11 cellular contexts compared by ENCODE assay signal in the genomic region with DNA sequence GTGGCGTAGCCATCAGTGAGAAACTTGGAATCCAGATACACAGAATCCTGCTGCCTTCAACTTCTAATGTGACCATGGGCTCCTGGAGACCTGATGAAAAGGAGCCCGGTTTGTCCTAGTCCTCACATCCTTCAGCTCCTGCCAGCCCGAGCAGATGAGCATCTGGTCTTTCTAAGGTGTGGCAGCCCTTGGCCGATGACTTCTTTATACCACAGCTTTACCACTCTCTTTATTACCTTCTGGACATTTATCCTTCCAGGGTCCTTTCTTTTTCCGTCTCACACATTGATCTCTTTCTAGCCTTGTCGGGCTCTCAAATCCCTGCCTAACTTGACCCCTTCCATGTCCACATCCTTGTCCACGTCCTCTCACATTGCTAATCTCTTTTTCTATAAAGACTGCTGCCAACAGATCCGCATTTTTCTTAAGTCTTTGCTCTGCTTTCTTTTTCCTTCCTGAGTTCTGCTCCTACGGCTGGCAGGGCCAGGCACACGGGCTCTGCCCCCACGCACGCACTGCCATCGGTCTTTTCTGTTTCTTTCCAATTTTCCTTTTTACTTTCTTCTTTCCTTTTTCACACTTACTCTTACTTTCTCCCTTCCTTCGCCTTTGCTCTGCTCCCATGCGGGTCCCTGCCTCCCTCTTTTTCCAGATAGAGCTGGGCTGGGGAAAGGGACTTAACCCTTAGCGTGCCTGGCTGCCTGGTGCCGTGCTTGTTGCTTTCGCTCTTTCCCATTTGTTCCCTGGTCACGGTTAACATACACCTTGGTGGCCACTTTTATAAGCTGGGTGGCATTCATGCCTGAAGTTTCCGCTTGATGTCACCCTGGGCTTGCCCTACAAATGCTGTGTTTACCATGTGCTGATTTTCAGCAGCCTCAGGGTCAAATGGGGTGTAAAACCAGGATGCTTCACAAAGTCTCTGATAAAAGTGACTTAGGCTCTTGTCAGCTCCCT. TPM values are rescaled to one million over a fixed set of nuclear protein-coding genes. Genes with fewer than 3 reads are reported as not detected.
DNase-seq lines count a peak whose midpoint lies in the region; ATAC-seq and TF ChIP-seq lines count a peak whose summit lies in the region.
"Had no signal": no experiment of that assay in that cellular context is flagged by ENCODE, and none has a peak within 500 bp of the region (broad histone marks: within the 10 kb centered on the region; RNA-seq: fewer than 3 reads in every experiment).

No MANE protein-coding gene starts in this region.

- CTCF ChIA-PET in HEK293 (lab: Yijun Ruan, JAX): interaction anchor here (0.6 to 1.9 kb wide), 5 partner anchors 9 to 103 kb away, joined by 3 to 7 read pairs (median 4); a partner anchor contains a TSS

- TF ChIP-seq CTCF in HEK293 (tag by site-specific recombination; IDR thresholded peaks at IDR 0.05): 0 out of 2 replicates have a peak, but pooled peaks have one; percentile 11
- no peak for TF ChIP-seq CTCF in breast epithelium (IDR thresholded peaks at IDR 0.05)

- H3K27ac ChIP-seq in HEK293 (ENCODE audit: extremely low read depth, low read depth, low read length) (no peak overlapping the region), breast epithelium (no peak overlapping the region), skeletal muscle tissue (ENCODE audit: low read depth, low read length) (no peak overlapping the region)
- H3K27ac ChIP-seq: neutrophil had no signal

- DNase-seq in breast epithelium (ENCODE audit: low spot score in 2 of 2) (no peak), left lobe of liver (ENCODE audit: low spot score) (no peak), EL (no peak), HK-2 (ENCODE audit: unreplicated experiment) (no peak)
- no peak for DNase-seq in activated effector memory CD4-positive, alpha-beta T cell treated with anti-CD3 and anti-CD28 coated beads, Interleukin-2, amount 50 U/mL, for 16 hours
- DNase-seq: activated CD8-positive, alpha-beta memory T cell treated with anti-CD3 and anti-CD28 coated beads, Interleukin-2, amount 10 ng/mL, durations not matched to agents 7 days and 5 days; T-helper 2 cell had no signal

- no peak for TF ChIP-seq POLR2A in breast epithelium (IDR thresholded peaks at IDR 0.05)

- intact Hi-C loops in breast epithelium (cut with DNase I; ENCODE audit: low total_unique reads): no loop called here

- H3K4me3 ChIP-seq in HEK293 (ENCODE audit: low read depth, low read length): no peak overlapping the region
- H3K4me3 ChIP-seq in breast epithelium: peak overlapping the region in 2 of 3 donors; percentile 5 to 33
- H3K4me3 ChIP-seq in skeletal muscle tissue (ENCODE audit: low read length in 3 of 3): peak overlapping the region; percentile 22 to 34 (median 30)

- H3K36me3 ChIP-seq in HEK293 (ENCODE audit: control insufficient read depth in 2 of 2, insufficient read depth in 1 of 2, low read length in 2 of 2): no peaks in the 10 kb centered on the region
- H3K36me3 ChIP-seq in breast epithelium: no peaks in the 10 kb centered on the region
- no peaks in the 10 kb centered on the region for H3K36me3 ChIP-seq in skeletal muscle tissue (ENCODE audit: control insufficient read depth in 3 of 3, insufficient read depth in 3 of 3, low read length in 3 of 3)
- H3K36me3 ChIP-seq: neutrophil had no signal

- H3K27me3 ChIP-seq in breast epithelium (no peaks in the 10 kb centered on the region), skeletal muscle tissue (ENCODE audit: control insufficient read depth in 3 of 3, insufficient read depth in 3 of 3, low read length in 3 of 3) (no peaks in the 10 kb centered on the region)

- no peaks in the 10 kb centered on the region for H3K9me3 ChIP-seq in HEK293 (ENCODE audit: control insufficient read depth, insufficient read depth, low read depth, low read length)
- no peaks in the 10 kb centered on the region for H3K9me3 ChIP-seq in breast epithelium
- H3K9me3 ChIP-seq in skeletal muscle tissue (ENCODE audit: control insufficient read depth in 3 of 3, low read length in 3 of 3): no peaks in the 10 kb centered on the region
- H3K9me3 ChIP-seq: neutrophil had no signal

- ATAC-seq in left lobe of liver: peak; percentile 69
- no peak for ATAC-seq in esophagus mucosa
- ATAC-seq: activated CD8-positive, alpha-beta memory T cell treated with anti-CD3 and anti-CD28 coated beads, Interleukin-2, amount 10 ng/mL, durations not matched to agents 7 days and 5 days had no signal

- POLR2A ChIA-PET in HEK293 (lab: Yijun Ruan, JAX): no interaction called here

- H3K4me1 ChIP-seq in HEK293 (ENCODE audit: control insufficient read depth, insufficient read depth, low read length) (no peaks in the 10 kb centered on the region), breast epithelium (no peaks in the 10 kb centered on the region), skeletal muscle tissue (ENCODE audit: control insufficient read depth in 3 of 3, insufficient read depth in 3 of 3, low read length in 3 of 3) (peaks cover 0 to 7% (median 3%) of the 10 kb centered on the region in 3 donors)

- H3K9ac ChIP-seq in skeletal muscle tissue (ENCODE audit: low read depth in 1 of 3, low read length in 3 of 3): peak overlapping the region; percentile 36 to 66 (median 46)

TF ChIP-seq in HEK293, 187 proteins besides CTCF, POLR2A, EP300 and RAD21:
- TF ChIP-seq ZNF560 (tag by site-specific recombination; IDR thresholded peaks at IDR 0.05; ENCODE audit: borderline replicate concordance): no peak
- TF ChIP-seq PRDM1 (tag by site-specific recombination; IDR thresholded peaks at IDR 0.05): peak; percentile 97
- TF ChIP-seq ZNF677 (tag by site-specific recombination; IDR thresholded peaks at IDR 0.05): peak; percentile 88
- no peak for TF ChIP-seq ZNF223 (tag by site-specific recombination; IDR thresholded peaks at IDR 0.05)

RNA-seq across cellular contexts. Expression of a gene that starts 9.4 kb away (rescaled TPM):
- total RNA-seq in breast epithelium (10 to 100 TPM in 1 of 3 donors, 1 to 10 TPM in 2; 4.3 to 16.4 (median 5.9) TPM), left lobe of liver (4.3 TPM), skeletal muscle tissue (26.1 TPM), esophagus mucosa (0.80 TPM)
